Comparison of ENCODE assay signal across 8 cellular contexts in genomic region chr3:25781758-25782594, GRCh38. TPM values are rescaled to one million over a fixed set of nuclear protein-coding genes. Genes with fewer than 3 reads are reported as not detected.
DNase-seq lines count a peak whose midpoint lies in the region; ATAC-seq and TF ChIP-seq lines count a peak whose summit lies in the region.

No MANE protein-coding gene starts in this region.

- intact Hi-C loops in A673 (cut with micrococcal nuclease; ENCODE audit: unreplicated experiment) = no loop called here
- intact Hi-C loops in left lung (cut with DNase I) = loop anchor here in 1 of 2 donors (10.0 kb wide), 1 partner anchor 117 kb away; the partner anchor contains the start of gene TOP2B

- H3K36me3 ChIP-seq in A673 (ENCODE audit: insufficient read depth, low read length, poor library complexity, severe bottlenecking) = peaks cover 4% of the 10 kb centered on the region
- peaks cover 10% of the 10 kb centered on the region for H3K36me3 ChIP-seq in WERI-Rb-1
- H3K36me3 ChIP-seq in left lung = peaks cover 0 to 15% of the 10 kb centered on the region in 2 donors

- H3K4me3 ChIP-seq in A673 (ENCODE audit: low read depth, low read length, poor library complexity, severe bottlenecking) (peak overlapping the region; percentile 96), WERI-Rb-1 (ENCODE audit: low read depth, low read length) (peak overlapping the region; percentile 70), left lung (peak overlapping the region; percentile 85 to 91)

- peaks cover 10% of the 10 kb centered on the region for H3K4me1 ChIP-seq in A673 (ENCODE audit: insufficient read depth, low read length, poor library complexity, severe bottlenecking)
- H3K4me1 ChIP-seq in left lung = peaks cover 6 to 16% of the 10 kb centered on the region in 2 donors

- no peak overlapping the region for H3K27ac ChIP-seq in A673 (ENCODE audit: low read depth, low read length, poor library complexity, severe bottlenecking)
- H3K27ac ChIP-seq in WERI-Rb-1 = no peak overlapping the region
- H3K27ac ChIP-seq in left lung = peak overlapping the region in 1 of 2 donors; percentile 97

- no peak for TF ChIP-seq CTCF in A673 (conservative IDR thresholded peaks at IDR 0.05; ENCODE audit: low read depth, low read length)
- no peak for TF ChIP-seq CTCF in WERI-Rb-1 (IDR thresholded peaks at IDR 0.05; ENCODE audit: low read depth, low read length)
- TF ChIP-seq CTCF in left lung (IDR thresholded peaks at IDR 0.05) = no peak

- DNase-seq in A673 (ENCODE audit: low spot score) (no peak), WERI-Rb-1 (no peak), left lung (no peak), HuH-7 (ENCODE audit: low spot score) (no peak), UCSD-AML1 (lab: John Stamatoyannopoulos, UW; ENCODE audit: unreplicated experiment) (no peak)
- no peak for DNase-seq in activated effector memory CD4-positive, alpha-beta T cell treated with Interleukin-2 at 50 U/mL for 16 hours

- CTCF ChIA-PET in A673 (lab: Charles Lee) = no interaction called here

- H3K9me3 ChIP-seq in A673 (ENCODE audit: low read depth, low read length, poor library complexity, severe bottlenecking) = no peaks in the 10 kb centered on the region
- no peaks in the 10 kb centered on the region for H3K9me3 ChIP-seq in WERI-Rb-1 (ENCODE audit: severe bottlenecking)
- H3K9me3 ChIP-seq in left lung = no peaks in the 10 kb centered on the region

- peak; percentile 67 for ATAC-seq in GM18867 (IDR thresholded peaks at IDR 0.05; ENCODE audit: unreplicated experiment)
- peak; percentile 65 for ATAC-seq in HG03025 (IDR thresholded peaks at IDR 0.05; ENCODE audit: low FRiP score, unreplicated experiment)
- no peak for ATAC-seq in left lung

- no peaks in the 10 kb centered on the region for H3K27me3 ChIP-seq in A673 (replicated peaks; ENCODE audit: insufficient read depth, low read depth, low read length, poor library complexity)
- H3K27me3 ChIP-seq in WERI-Rb-1 (ENCODE audit: insufficient read depth, low read depth, severe bottlenecking) = no peaks in the 10 kb centered on the region
- no peaks in the 10 kb centered on the region for H3K27me3 ChIP-seq in left lung

- POLR2A ChIA-PET in A673 (lab: Charles Lee; ENCODE audit: low non-redundant PET) = no interaction called here

- TSS peak; percentile 48 for BruUV-seq in A673 (replicated peaks; lab: Mats Ljungman, UMichigan)

RNA-seq across cellular contexts. Expression of gene NGLY1, which starts 1.3 kb away (rescaled TPM):
- total RNA-seq in A673 (2021) (30.4 and 37.0 TPM in 2 replicates), left lung (10 to 100 TPM; 31.2 to 39.0 TPM)

RNA-seq across cellular contexts. Expression of gene OXSM, which starts 7.9 kb away (rescaled TPM):
- total RNA-seq in A673 (2021) = 7.6 and 8.7 TPM in 2 replicates
- 1 to 10 TPM; 8.6 to 8.9 TPM for total RNA-seq in left lung
